21 cellular contexts compared by ENCODE assay signal in the genomic region with DNA sequence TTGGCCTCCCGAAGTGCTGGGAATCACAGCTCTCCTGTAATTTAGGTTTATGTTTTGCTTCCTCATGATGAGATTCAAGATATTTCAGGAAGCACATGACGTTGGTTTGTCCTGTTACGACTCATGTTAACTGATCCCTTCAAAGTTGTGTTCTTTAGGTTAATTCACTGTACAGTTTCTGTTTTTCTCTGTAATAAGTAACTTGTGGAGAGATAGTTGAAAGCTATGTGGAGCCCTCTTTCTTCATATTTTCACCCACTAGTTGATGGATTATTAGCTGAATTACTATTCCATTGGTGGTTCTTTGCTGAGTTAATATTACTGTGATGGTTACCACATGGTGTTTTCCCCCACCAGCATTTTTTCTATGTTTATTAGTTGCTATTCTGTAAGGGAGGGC.
DNase-seq lines count a peak whose midpoint lies in the region; ATAC-seq and FAIRE-seq lines count a peak whose summit lies in the region.
"Had no signal": no experiment of that assay in that cellular context is flagged by ENCODE, and none has a peak within 500 bp of the region (broad histone marks: within the 10 kb centered on the region; RNA-seq: fewer than 3 reads in every experiment).

No MANE protein-coding gene starts in this region.

- no peaks in the 10 kb centered on the region for H3K9me3 Mint-ChIP-seq in T-helper 1 cell treated with Interleukin-12 subunit alpha and Interleukin-12 subunit beta and Interleukin-4 antibody, amounts not matched to agents 30 μg/mL and 1 μg/mL, for 36 hours
- H3K9me3 Mint-ChIP-seq: activated naive CD4-positive, alpha-beta T cell treated with anti-CD3 and anti-CD28 coated beads for 36 hours; GM23338; neural crest cell had no signal

- DNase-seq in GM18507 (ENCODE audit: extremely low spot score, insufficient read length, low read depth) = no peak
- DNase-seq in islet precursor cell = no peak
- DNase-seq in NCI-H1092 treated with DMSO at 0.1 percent for 48 hours (lab: John Stamatoyannopoulos, UW) = no peak
- no peak for DNase-seq in stimulated activated naive CD4-positive, alpha-beta T cell (lab: John Stamatoyannopoulos, UW)
- DNase-seq: ACHN; activated naive CD4-positive, alpha-beta T cell treated with anti-CD3 and anti-CD28 coated beads for 36 hours; CD4-positive, alpha-beta memory T cell; cortex of kidney; EL; NCI-H2029; NCI-H774; stimulated activated CD4-positive, alpha-beta T cell treated with anti-CD3 and anti-CD28 coated beads, Interleukin-15, amount 100 ng/mL, for 24 hours; uterus; WERI-Rb-1 had no signal

- peaks cover 56% of the 10 kb centered on the region for H3K36me3 Mint-ChIP-seq in T-helper 1 cell treated with Interleukin-12 subunit alpha and Interleukin-12 subunit beta and Interleukin-4 antibody, amounts not matched to agents 30 μg/mL and 1 μg/mL, for 36 hours (ENCODE audit: low read depth)

- no peak overlapping the region for H3K4me3 Mint-ChIP-seq in T-helper 1 cell treated with Interleukin-12 subunit alpha and Interleukin-12 subunit beta and Interleukin-4 antibody, amounts not matched to agents 30 μg/mL and 1 μg/mL, for 36 hours
- H3K4me3 Mint-ChIP-seq: activated naive CD4-positive, alpha-beta T cell treated with anti-CD3 and anti-CD28 coated beads for 36 hours; CD4-positive, alpha-beta memory T cell; GM23338; neural crest cell had no signal

- peak; percentile 74 for FAIRE-seq in GM18507 (lab: Jason Lieb, UNC)
- FAIRE-seq: islet of Langerhans had no signal

- H3K4me1 Mint-ChIP-seq in T-helper 1 cell treated with Interleukin-12 subunit alpha and Interleukin-12 subunit beta and Interleukin-4 antibody, amounts not matched to agents 30 μg/mL and 1 μg/mL, for 36 hours (ENCODE audit: low read depth) = peaks cover 8% of the 10 kb centered on the region
- H3K4me1 Mint-ChIP-seq: GM23338, neural crest cell had no signal

- no peaks in the 10 kb centered on the region for H3K27me3 Mint-ChIP-seq in T-helper 1 cell treated with Interleukin-12 subunit alpha and Interleukin-12 subunit beta and Interleukin-4 antibody, amounts not matched to agents 30 μg/mL and 1 μg/mL, for 36 hours (ENCODE audit: low read depth)
- H3K27me3 Mint-ChIP-seq: CD4-positive, alpha-beta memory T cell had no signal

- ATAC-seq in GM19468 (IDR thresholded peaks at IDR 0.05; ENCODE audit: extremely low read depth, unreplicated experiment) (peak; percentile 42), HG03064 (IDR thresholded peaks at IDR 0.05; ENCODE audit: low read depth, unreplicated experiment) (peak; percentile 49), GM18498 (IDR thresholded peaks at IDR 0.05; ENCODE audit: unreplicated experiment) (no peak)
- ATAC-seq: GM23338 had no signal

- peak overlapping the region; percentile 58 for H3K27ac Mint-ChIP-seq in T-helper 1 cell treated with Interleukin-12 subunit alpha and Interleukin-12 subunit beta and Interleukin-4 antibody, amounts not matched to agents 30 μg/mL and 1 μg/mL, for 36 hours
- H3K27ac Mint-ChIP-seq: activated naive CD4-positive, alpha-beta T cell treated with anti-CD3 and anti-CD28 coated beads for 36 hours; GM23338 had no signal
